In genomic region chr22:37639070-37639760, GRCh38 we compare ENCODE assay signal across 1 cellular context.
TF ChIP-seq lines count a peak whose summit lies in the region.

SH3BP1 (plus strand) TSS chr22:37639669; CDS start chr22:37639788, 119 bp downstream.

TF ChIP-seq in HEK293, 187 proteins besides CTCF, POLR2A, EP300 and RAD21 (continued from another document):
- TF ChIP-seq ZNF518A (tag by site-specific recombination; conservative IDR thresholded peaks at IDR 0.05; ENCODE audit: low read depth) (no peak), ZNF155 (tag by site-specific recombination; IDR thresholded peaks at IDR 0.05) (no peak), ZNF266 (tag by site-specific recombination; IDR thresholded peaks at IDR 0.05; ENCODE audit: low read depth) (no peak), SP2 (tag by site-specific recombination; IDR thresholded peaks at IDR 0.05) (peak; percentile 38), ZNF302 (tag by site-specific recombination; IDR thresholded peaks at IDR 0.05; ENCODE audit: low read depth) (no peak)
